In genomic region chr1:78617615-78618026, GRCh38 we compare ENCODE assay signal across 1 cellular context.
TF ChIP-seq lines count a peak whose summit lies in the region.

No MANE protein-coding gene starts in this region.

TF ChIP-seq in GM12878, 131 proteins besides CTCF, POLR2A, EP300 and RAD21 (continued from another document):
- TF ChIP-seq RAD51 (IDR thresholded peaks at IDR 0.05) (peak; percentile 69), NBN (IDR thresholded peaks at IDR 0.05) (peak; percentile 43; the same call in 1 of the 2 replicates), MTA2 (IDR thresholded peaks at IDR 0.05; ENCODE audit: low read depth) (no peak), IKZF2 (IDR thresholded peaks at IDR 0.05) (peak in 1 of 2 experiments; percentile 52; a peak in 2 of 4 replicates), ZBTB11 (CRISPR knock-in tag; IDR thresholded peaks at IDR 0.05) (no peak), ESRRA (IDR thresholded peaks at IDR 0.05; ENCODE audit: low read length) (no peak), FOS (IDR thresholded peaks at IDR 0.05; ENCODE audit: borderline replicate concordance, extremely low read depth, insufficient read length) (no peak), BRCA1 (IDR thresholded peaks at IDR 0.05; ENCODE audit: low read depth, low read length) (no peak), BCLAF1 (IDR thresholded peaks at IDR 0.05) (no peak), ZBTB33 (IDR thresholded peaks at IDR 0.05) (peak; percentile 78; the same call in 1 of the 2 replicates), GABPA (IDR thresholded peaks at IDR 0.05; ENCODE audit: low read depth) (no peak), POU2F2 (IDR thresholded peaks at IDR 0.05; ENCODE audit: borderline replicate concordance, low read depth, low read length) (peak; percentile 48; the same call in 1 of the 3 replicates), YY1 (IDR thresholded peaks at IDR 0.05; ENCODE audit: low read depth, low read length) (0 out of 2 replicates have a peak, but pooled peaks have one; percentile 40), SRF (IDR thresholded peaks at IDR 0.05; ENCODE audit: low read depth in 2 of 2, low read length in 2 of 2) (no peak), ZNF217 (IDR thresholded peaks at IDR 0.05) (no peak), HDGF (IDR thresholded peaks at IDR 0.05) (0 out of 2 replicates have a peak, but pooled peaks have one; percentile 16), EZH2 (IDR thresholded peaks at IDR 0.05; ENCODE audit: borderline replicate concordance, control insufficient read depth, low read depth, low read length) (no peak), TAF1 (IDR thresholded peaks at IDR 0.05; ENCODE audit: borderline replicate concordance, low read depth, low read length) (no peak), HDAC6 (IDR thresholded peaks at IDR 0.05; ENCODE audit: unreplicated experiment) (no peak), SKIL (IDR thresholded peaks at IDR 0.05; ENCODE audit: low read depth, poor library complexity, severe bottlenecking) (no peak), MEF2A (IDR thresholded peaks at IDR 0.05; ENCODE audit: insufficient read depth, low read depth, low read length) (no peak), ZZZ3 (IDR thresholded peaks at IDR 0.05; ENCODE audit: control insufficient read depth, insufficient read length, low read depth) (no peak), ZNF592 (IDR thresholded peaks at IDR 0.05) (no peak), MAX (IDR thresholded peaks at IDR 0.05; ENCODE audit: low read depth, low read length) (peak; percentile 72; the same call in 1 of the 2 replicates), RELB (IDR thresholded peaks at IDR 0.05; ENCODE audit: low read depth) (peak; percentile 36; the same call in 1 of the 2 replicates), SMARCA5 (IDR thresholded peaks at IDR 0.05) (no peak), USF1 (IDR thresholded peaks at IDR 0.05; ENCODE audit: borderline replicate concordance, extremely low read length, insufficient read depth, low read depth, low read length) (peak; percentile 28)
TF ChIP-seq in GM12878: peak in this region for 15.
